ENCODE assay signal across 7 cellular contexts in the genomic region with DNA sequence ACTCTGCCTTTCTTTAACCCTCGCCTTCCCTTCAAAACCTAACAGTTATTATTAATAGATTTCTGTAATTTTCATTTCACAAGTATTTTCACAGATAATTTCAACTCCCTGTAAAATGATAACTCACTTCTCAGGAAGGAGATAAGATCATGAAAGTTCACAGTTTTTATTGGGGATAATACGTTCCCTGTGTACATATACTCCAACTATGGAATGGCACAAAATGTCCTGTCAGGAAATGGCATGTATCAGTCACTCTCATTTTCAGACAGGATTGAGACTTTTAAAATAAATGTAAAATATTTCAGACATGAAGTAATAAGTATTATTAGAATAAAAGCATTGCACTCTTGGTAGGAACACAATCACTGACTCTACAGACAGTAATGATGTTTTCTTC. TPM values are rescaled to one million over a fixed set of nuclear protein-coding genes. Genes with fewer than 3 reads are reported as not detected.
A peak's percentile ranks its signal among the peaks of the same experiment; 100 is the strongest.
DNase-seq lines count a peak whose midpoint lies in the region; ATAC-seq lines count a peak whose summit lies in the region.

No MANE protein-coding gene starts in this region.

- intact Hi-C loops in activated T-helper 2 cell treated with anti-CD3 and anti-CD28 coated beads, Interferon-gamma antibody, Interleukin-2, Interleukin-4, amounts not matched to agents 10 μg/mL and 5 μg/mL and 100 μg/mL, durations not matched to agents 14 hours and 24 hours and 36 hours (cut with micrococcal nuclease), result loop anchor here (2.0 kb wide), 1 partner anchor 42 kb away; a partner anchor contains a TSS

- H3K36me3 ChIP-seq in HUES6 (ENCODE audit: control insufficient read depth, insufficient read depth, low read length) (peaks cover 15% of the 10 kb centered on the region), iPS-18a (ENCODE audit: control insufficient read depth, low read depth, low read length) (peaks cover 10% of the 10 kb centered on the region)

- H3K27me3 Mint-ChIP-seq in activated T-helper 2 cell treated with anti-CD3 and anti-CD28 coated beads, Interferon-gamma antibody, Interleukin-2, Interleukin-4, amounts not matched to agents 10 μg/mL and 5 μg/mL and 100 μg/mL, durations not matched to agents 14 hours and 24 hours and 36 hours (ENCODE audit: low read depth), result no peaks in the 10 kb centered on the region
- no peaks in the 10 kb centered on the region for H3K27me3 Mint-ChIP-seq in stimulated activated memory B cell treated with anti-CD40 and anti-IgM and Interleukin-4, amounts not matched to agents 10 μg/mL and 1 μg/mL and 100 μg/mL, for 72 hours

- peak overlapping the region; percentile 96 for H3K27ac Mint-ChIP-seq in activated T-helper 2 cell treated with anti-CD3 and anti-CD28 coated beads, Interferon-gamma antibody, Interleukin-2, Interleukin-4, amounts not matched to agents 10 μg/mL and 5 μg/mL and 100 μg/mL, durations not matched to agents 14 hours and 24 hours and 36 hours
- H3K27ac Mint-ChIP-seq in stimulated activated memory B cell treated with anti-CD40 and anti-IgM and Interleukin-4, amounts not matched to agents 10 μg/mL and 1 μg/mL and 100 μg/mL, for 72 hours, result peak overlapping the region; percentile 90

- H3K36me3 Mint-ChIP-seq in activated T-helper 2 cell treated with anti-CD3 and anti-CD28 coated beads, Interferon-gamma antibody, Interleukin-2, Interleukin-4, amounts not matched to agents 10 μg/mL and 5 μg/mL and 100 μg/mL, durations not matched to agents 14 hours and 24 hours and 36 hours (ENCODE audit: low read depth), result peaks cover 55% of the 10 kb centered on the region
- peaks cover 35% of the 10 kb centered on the region for H3K36me3 Mint-ChIP-seq in stimulated activated memory B cell treated with anti-CD40 and anti-IgM and Interleukin-4, amounts not matched to agents 10 μg/mL and 1 μg/mL and 100 μg/mL, for 72 hours

- H3K4me3 ChIP-seq in HUES6 (ENCODE audit: low read depth, low read length) (peak overlapping the region; percentile 65), iPS-18a (ENCODE audit: low read length) (peak overlapping the region; percentile 96)

- H3K4me1 Mint-ChIP-seq in activated T-helper 2 cell treated with anti-CD3 and anti-CD28 coated beads, Interferon-gamma antibody, Interleukin-2, Interleukin-4, amounts not matched to agents 10 μg/mL and 5 μg/mL and 100 μg/mL, durations not matched to agents 14 hours and 24 hours and 36 hours (ENCODE audit: low read depth), result peaks cover 12% of the 10 kb centered on the region
- peaks cover 17% of the 10 kb centered on the region for H3K4me1 Mint-ChIP-seq in stimulated activated memory B cell treated with anti-CD40 and anti-IgM and Interleukin-4, amounts not matched to agents 10 μg/mL and 1 μg/mL and 100 μg/mL, for 72 hours

- H3K9me3 Mint-ChIP-seq in activated T-helper 2 cell treated with anti-CD3 and anti-CD28 coated beads, Interferon-gamma antibody, Interleukin-2, Interleukin-4, amounts not matched to agents 10 μg/mL and 5 μg/mL and 100 μg/mL, durations not matched to agents 14 hours and 24 hours and 36 hours, result peaks cover 61% of the 10 kb centered on the region
- peaks cover 11% of the 10 kb centered on the region for H3K9me3 Mint-ChIP-seq in stimulated activated memory B cell treated with anti-CD40 and anti-IgM and Interleukin-4, amounts not matched to agents 10 μg/mL and 1 μg/mL and 100 μg/mL, for 72 hours

- ATAC-seq in stimulated activated memory B cell treated with anti-CD40 and anti-IgM and Interleukin-4, amounts not matched to agents 10 μg/mL and 1 μg/mL and 100 μg/mL, for 72 hours, result no peak
- no peak for ATAC-seq in GM18907 (IDR thresholded peaks at IDR 0.05; ENCODE audit: unreplicated experiment)
- ATAC-seq in GM18867 (IDR thresholded peaks at IDR 0.05; ENCODE audit: unreplicated experiment), result no peak

- H3K9me3 ChIP-seq in HUES6 (ENCODE audit: control insufficient read depth, insufficient read depth, low read depth, low read length) (no peaks in the 10 kb centered on the region), iPS-18a (ENCODE audit: control insufficient read depth, low read depth, low read length) (no peaks in the 10 kb centered on the region)

- H3K9ac ChIP-seq in HUES6 (ENCODE audit: low read length), result peak overlapping the region; percentile 67
- peak overlapping the region; percentile 83 for H3K9ac ChIP-seq in iPS-18a (ENCODE audit: low read length)

- no peaks in the 10 kb centered on the region for H3K27me3 ChIP-seq in HUES6 (ENCODE audit: control insufficient read depth, insufficient read depth, low read length)
- H3K27me3 ChIP-seq in iPS-18a (ENCODE audit: control insufficient read depth, insufficient read depth, low read length), result no peaks in the 10 kb centered on the region

- H3K4me1 ChIP-seq in HUES6 (ENCODE audit: control insufficient read depth, insufficient read depth, low read length) (peaks cover 2% of the 10 kb centered on the region; the same call in 1 of the 2 replicates), iPS-18a (ENCODE audit: control insufficient read depth, low read depth, low read length) (peaks cover 9% of the 10 kb centered on the region)

- H3K4me3 Mint-ChIP-seq in activated T-helper 2 cell treated with anti-CD3 and anti-CD28 coated beads, Interferon-gamma antibody, Interleukin-2, Interleukin-4, amounts not matched to agents 10 μg/mL and 5 μg/mL and 100 μg/mL, durations not matched to agents 14 hours and 24 hours and 36 hours (ENCODE audit: low read depth), result peak overlapping the region; percentile 82
- H3K4me3 Mint-ChIP-seq in stimulated activated memory B cell treated with anti-CD40 and anti-IgM and Interleukin-4, amounts not matched to agents 10 μg/mL and 1 μg/mL and 100 μg/mL, for 72 hours, result no peak overlapping the region

- DNase-seq in activated T-helper 2 cell treated with anti-CD3 and anti-CD28 coated beads, Interferon-gamma antibody, Interleukin-2, Interleukin-4, amounts not matched to agents 10 μg/mL and 5 μg/mL and 100 μg/mL, durations not matched to agents 14 hours and 24 hours and 36 hours (ENCODE audit: low spot score), result no peak
- no peak for DNase-seq in HK-2 (ENCODE audit: unreplicated experiment)

- H3K27ac ChIP-seq in HUES6 (ENCODE audit: low read depth, low read length) (peak overlapping the region; percentile 43), iPS-18a (ENCODE audit: low read length) (peak overlapping the region; percentile 93)

RNA-seq across cellular contexts. Expression of a gene that starts 0.9 kb away (rescaled TPM):
- 3.8 and 4.1 TPM in 2 replicates for total RNA-seq in activated T-helper 2 cell treated with anti-CD3 and anti-CD28 coated beads, Interferon-gamma antibody, Interleukin-2, Interleukin-4, amounts not matched to agents 10 μg/mL and 5 μg/mL and 100 μg/mL, durations not matched to agents 14 hours and 24 hours and 36 hours

RNA-seq across cellular contexts. Expression of a gene that starts 0.9 kb away (rescaled TPM):
- 1.3 and 2.0 TPM in 2 replicates for total RNA-seq in activated T-helper 2 cell treated with anti-CD3 and anti-CD28 coated beads, Interferon-gamma antibody, Interleukin-2, Interleukin-4, amounts not matched to agents 10 μg/mL and 5 μg/mL and 100 μg/mL, durations not matched to agents 14 hours and 24 hours and 36 hours

RNA-seq across cellular contexts. Expression of a gene that starts 11.3 kb away (rescaled TPM):
- total RNA-seq in activated T-helper 2 cell treated with anti-CD3 and anti-CD28 coated beads, Interferon-gamma antibody, Interleukin-2, Interleukin-4, amounts not matched to agents 10 μg/mL and 5 μg/mL and 100 μg/mL, durations not matched to agents 14 hours and 24 hours and 36 hours, result 5.2 and 6.5 TPM in 2 replicates

RNA-seq across cellular contexts. Expression of a gene that starts 27.2 kb away (rescaled TPM):
- total RNA-seq in activated T-helper 2 cell treated with anti-CD3 and anti-CD28 coated beads, Interferon-gamma antibody, Interleukin-2, Interleukin-4, amounts not matched to agents 10 μg/mL and 5 μg/mL and 100 μg/mL, durations not matched to agents 14 hours and 24 hours and 36 hours, result 10.5 and 12.5 TPM in 2 replicates

RNA-seq across cellular contexts. Expression of a gene that starts 42.1 kb away (rescaled TPM):
- 4.6 and 5.1 TPM in 2 replicates for total RNA-seq in activated T-helper 2 cell treated with anti-CD3 and anti-CD28 coated beads, Interferon-gamma antibody, Interleukin-2, Interleukin-4, amounts not matched to agents 10 μg/mL and 5 μg/mL and 100 μg/mL, durations not matched to agents 14 hours and 24 hours and 36 hours
